Comparison of ENCODE assay signal across 22 cellular contexts in the genomic region with DNA sequence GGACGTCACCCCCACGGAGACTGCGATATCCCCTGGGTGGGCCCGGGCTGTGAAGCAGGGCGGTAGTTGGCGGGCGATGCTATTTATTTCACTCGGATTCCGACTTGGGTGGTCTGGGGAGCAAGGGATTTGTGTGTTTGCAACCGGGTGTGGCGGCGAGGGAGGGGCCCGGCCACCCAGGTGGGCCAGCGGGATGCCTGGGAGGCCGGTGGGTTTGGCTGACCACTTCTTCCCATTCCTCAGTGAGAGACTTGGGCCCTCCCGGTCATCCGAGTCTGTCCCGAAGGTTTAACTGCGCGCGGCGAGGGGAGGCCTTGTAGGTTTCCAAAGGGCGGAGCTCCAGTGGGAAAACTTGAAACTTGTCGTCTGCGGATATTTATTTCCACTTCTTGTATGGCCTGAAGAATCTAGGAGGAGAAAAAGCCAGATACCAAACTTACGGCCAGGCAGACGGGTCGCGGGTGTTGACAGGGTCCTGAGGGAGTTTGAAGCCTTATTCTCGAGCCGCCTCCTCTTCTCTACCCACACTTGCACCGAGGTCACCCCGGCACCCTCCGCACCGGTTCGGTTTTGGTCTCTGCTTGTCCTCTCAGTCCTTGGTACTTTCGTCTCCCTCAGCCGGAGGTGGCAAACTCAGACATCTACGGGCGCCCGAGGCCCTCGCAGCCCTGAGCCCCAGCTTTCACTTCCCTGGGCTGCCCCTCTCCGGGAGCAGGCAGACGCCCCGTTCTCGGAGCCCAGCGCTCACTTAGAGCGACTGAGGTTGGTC.
"Had no signal": no experiment of that assay in that cellular context is flagged by ENCODE, and none has a peak within 500 bp of the region (broad histone marks: within the 10 kb centered on the region; RNA-seq: fewer than 3 reads in every experiment).

No MANE protein-coding gene starts in this region.

- H3K4me3 Mint-ChIP-seq: activated CD4-positive, alpha-beta T cell treated with anti-CD3 and anti-CD28 coated beads, Interleukin-2, amount 10 ng/mL, durations not matched to agents 24 days and 14 days; activated naive CD4-positive, alpha-beta T cell treated with anti-CD3 and anti-CD28 coated beads for 36 hours; activated T-helper 17 cell treated with anti-CD3 and anti-CD28 coated beads, Interleukin-2, amount 50 U/mL, for 72 hours; effector memory CD8-positive, alpha-beta T cell; naive thymus-derived CD8-positive, alpha-beta T cell; WTC11 had no signal

- FAIRE-seq: bronchial epithelial cell, islet of Langerhans had no signal

- H3K9me3 Mint-ChIP-seq: activated T-helper 17 cell treated with anti-CD3 and anti-CD28 coated beads, Interleukin-2, amount 50 U/mL, for 72 hours; effector memory CD8-positive, alpha-beta T cell; WTC11 had no signal

- H3K27ac Mint-ChIP-seq: activated CD4-positive, alpha-beta T cell treated with anti-CD3 and anti-CD28 coated beads, Interleukin-2, amount 10 ng/mL, durations not matched to agents 24 days and 14 days; activated naive CD4-positive, alpha-beta T cell treated with anti-CD3 and anti-CD28 coated beads for 36 hours; activated T-helper 17 cell treated with anti-CD3 and anti-CD28 coated beads, Interleukin-2, amount 50 U/mL, for 72 hours; effector memory CD8-positive, alpha-beta T cell; WTC11 had no signal

- H3K4me1 Mint-ChIP-seq: activated CD4-positive, alpha-beta T cell treated with anti-CD3 and anti-CD28 coated beads, Interleukin-2, amount 10 ng/mL, durations not matched to agents 24 days and 14 days; activated T-helper 17 cell treated with anti-CD3 and anti-CD28 coated beads, Interleukin-2, amount 50 U/mL, for 72 hours had no signal

- H3K27me3 ChIP-seq: ascending aorta, right atrium auricular region had no signal

- H3K9me3 ChIP-seq: transverse colon had no signal

- DNase-seq: activated CD4-positive, alpha-beta T cell treated with anti-CD3 and anti-CD28 coated beads, Interleukin-2, amount 10 ng/mL, durations not matched to agents 24 days and 14 days; activated CD8-positive, alpha-beta memory T cell treated with anti-CD3 and anti-CD28 coated beads for 24 hours; activated naive CD4-positive, alpha-beta T cell treated with anti-CD3 and anti-CD28 coated beads for 36 hours; dermis blood vessel endothelial cell; effector memory CD8-positive, alpha-beta T cell; erythroblast; mammary epithelial cell; naive thymus-derived CD8-positive, alpha-beta T cell; stimulated activated CD4-positive, alpha-beta T cell treated with anti-CD3 and anti-CD28 coated beads, Interleukin-4, amount 100 ng/mL, for 4 hours; stimulated activated CD8-positive, alpha-beta memory T cell treated with anti-CD3 and anti-CD28 coated beads, Interleukin-4, amount 100 ng/mL, for 48 hours; stimulated activated naive CD4-positive, alpha-beta T cell treated with Interleukin-2 at 50 U/mL for 16 hours; substantia nigra; T-helper 2 cell; transverse colon had no signal

- H3K4me3 ChIP-seq: ascending aorta, right atrium auricular region, smooth muscle cell, transverse colon had no signal

- H3K27me3 Mint-ChIP-seq: activated CD4-positive, alpha-beta T cell treated with anti-CD3 and anti-CD28 coated beads, Interleukin-2, amount 10 ng/mL, durations not matched to agents 24 days and 14 days; activated T-helper 17 cell treated with anti-CD3 and anti-CD28 coated beads, Interleukin-2, amount 50 U/mL, for 72 hours; effector memory CD8-positive, alpha-beta T cell; naive thymus-derived CD8-positive, alpha-beta T cell had no signal

- H3K27ac ChIP-seq: ascending aorta, neutrophil, right atrium auricular region, transverse colon had no signal

- H3K4me1 ChIP-seq: ascending aorta, right atrium auricular region, transverse colon had no signal

- H3K4me2 ChIP-seq: smooth muscle cell had no signal
